Comparison of ENCODE assay signal across 8 cellular contexts in genomic region chr10:15167411-15168295, GRCh38. TPM values are rescaled to one million over a fixed set of nuclear protein-coding genes. Genes with fewer than 3 reads are reported as not detected.
DNase-seq lines count a peak whose midpoint lies in the region; ATAC-seq and TF ChIP-seq lines count a peak whose summit lies in the region.

No MANE protein-coding gene starts in this region.

- H3K4me3 ChIP-seq in NT2/D1 (ENCODE audit: insufficient read length, low read depth), result peak overlapping the region; percentile 73
- peak overlapping the region; percentile 93 to 98 for H3K4me3 ChIP-seq in testis

- no peaks in the 10 kb centered on the region for H3K9me3 Mint-ChIP-seq in activated T-helper 2 cell treated with anti-CD3 and anti-CD28 coated beads, Interferon-gamma antibody, Interleukin-2, Interleukin-4, amounts not matched to agents 10 μg/mL and 5 μg/mL and 100 μg/mL, durations not matched to agents 14 hours and 24 hours and 36 hours
- H3K9me3 Mint-ChIP-seq in nephron, result no peaks in the 10 kb centered on the region

- peak overlapping the region; percentile 98 for H3K4me3 Mint-ChIP-seq in activated T-helper 2 cell treated with anti-CD3 and anti-CD28 coated beads, Interferon-gamma antibody, Interleukin-2, Interleukin-4, amounts not matched to agents 10 μg/mL and 5 μg/mL and 100 μg/mL, durations not matched to agents 14 hours and 24 hours and 36 hours (ENCODE audit: low read depth)
- peak overlapping the region; percentile 95 to 97 (median 96) for H3K4me3 Mint-ChIP-seq in nephron

- H3K4me1 ChIP-seq in NT2/D1 (ENCODE audit: insufficient read depth, insufficient read length) (peaks cover 5% of the 10 kb centered on the region), testis (peaks cover 20% of the 10 kb centered on the region)

- TF ChIP-seq POLR2A in testis (IDR thresholded peaks at IDR 0.05), result no peak

- H3K27ac ChIP-seq in testis, result peak overlapping the region; percentile 86 to 87

- peaks cover 27% of the 10 kb centered on the region for H3K36me3 Mint-ChIP-seq in activated T-helper 2 cell treated with anti-CD3 and anti-CD28 coated beads, Interferon-gamma antibody, Interleukin-2, Interleukin-4, amounts not matched to agents 10 μg/mL and 5 μg/mL and 100 μg/mL, durations not matched to agents 14 hours and 24 hours and 36 hours (ENCODE audit: low read depth)
- no peaks in the 10 kb centered on the region for H3K36me3 Mint-ChIP-seq in nephron (ENCODE audit: low read depth)

- no peaks in the 10 kb centered on the region for H3K9me3 ChIP-seq in NT2/D1 (ENCODE audit: insufficient read depth, low read length)
- no peaks in the 10 kb centered on the region for H3K9me3 ChIP-seq in testis

- DNase-seq in AG08395 (ENCODE audit: low spot score) (peak; percentile 55), NT2/D1 (ENCODE audit: low read depth, low spot score) (peak; percentile 42), fibroblast of the conjunctiva (ENCODE audit: low read depth) (peak; percentile 20), testis (peak; percentile 66)
- DNase-seq in activated T-helper 2 cell treated with anti-CD3 and anti-CD28 coated beads, Interferon-gamma antibody, Interleukin-2, Interleukin-4, amounts not matched to agents 10 μg/mL and 5 μg/mL and 100 μg/mL, durations not matched to agents 14 hours and 24 hours and 36 hours (ENCODE audit: low spot score), result peak; percentile 50

- peak overlapping the region; percentile 95 for H3K27ac Mint-ChIP-seq in activated T-helper 2 cell treated with anti-CD3 and anti-CD28 coated beads, Interferon-gamma antibody, Interleukin-2, Interleukin-4, amounts not matched to agents 10 μg/mL and 5 μg/mL and 100 μg/mL, durations not matched to agents 14 hours and 24 hours and 36 hours
- H3K27ac Mint-ChIP-seq in nephron, result peak overlapping the region; percentile 65 to 84 (median 76)

- H3K27me3 ChIP-seq in NT2/D1 (ENCODE audit: insufficient read depth, insufficient read length) (peaks cover 15% of the 10 kb centered on the region), testis (no peaks in the 10 kb centered on the region)

- TF ChIP-seq CTCF in nephron (IDR thresholded peaks at IDR 0.05; ENCODE audit: unreplicated experiment in 3 of 3), result peak; percentile 52 to 64 (median 63)
- TF ChIP-seq CTCF in testis (IDR thresholded peaks at IDR 0.05), result peak; percentile 15 to 55 (median 23)

- H3K4me1 Mint-ChIP-seq in activated T-helper 2 cell treated with anti-CD3 and anti-CD28 coated beads, Interferon-gamma antibody, Interleukin-2, Interleukin-4, amounts not matched to agents 10 μg/mL and 5 μg/mL and 100 μg/mL, durations not matched to agents 14 hours and 24 hours and 36 hours (ENCODE audit: low read depth), result peaks cover 53% of the 10 kb centered on the region
- peaks cover 45% of the 10 kb centered on the region for H3K4me1 Mint-ChIP-seq in nephron

- no peaks in the 10 kb centered on the region for H3K27me3 Mint-ChIP-seq in activated T-helper 2 cell treated with anti-CD3 and anti-CD28 coated beads, Interferon-gamma antibody, Interleukin-2, Interleukin-4, amounts not matched to agents 10 μg/mL and 5 μg/mL and 100 μg/mL, durations not matched to agents 14 hours and 24 hours and 36 hours (ENCODE audit: low read depth)
- H3K27me3 Mint-ChIP-seq in nephron (ENCODE audit: low read depth), result no peaks in the 10 kb centered on the region

- 2 to 6% methylated on average over 12 to 39 of the region's 55 CpGs for WGBS in testis, 2 donors

- intact Hi-C loops in activated T-helper 2 cell treated with anti-CD3 and anti-CD28 coated beads, Interferon-gamma antibody, Interleukin-2, Interleukin-4, amounts not matched to agents 10 μg/mL and 5 μg/mL and 100 μg/mL, durations not matched to agents 14 hours and 24 hours and 36 hours (cut with micrococcal nuclease), result loop anchor here (1.0 to 5.0 kb wide), 8 partner anchors 21 to 289 kb away; partner anchors contain the start of genes FAM171A1, MEIG1, RPP38 and SUV39H2
- intact Hi-C loops in testis (cut with DNase I; ENCODE audit: low total_unique reads), result no loop called here

- ATAC-seq in GM18858 (IDR thresholded peaks at IDR 0.05; ENCODE audit: unreplicated experiment), result peak; percentile 25
- peak; percentile 45 for ATAC-seq in HG03045 (IDR thresholded peaks at IDR 0.05; ENCODE audit: unreplicated experiment)

- H3K36me3 ChIP-seq in NT2/D1 (ENCODE audit: insufficient read depth, insufficient read length, low read length), result no peaks in the 10 kb centered on the region
- no peaks in the 10 kb centered on the region for H3K36me3 ChIP-seq in testis (ENCODE audit: low read depth, missing control alignments)

- H3K9ac ChIP-seq in NT2/D1 (ENCODE audit: insufficient read length, low read depth), result peak overlapping the region; percentile 84

RNA-seq across cellular contexts. Expression of gene NMT2, which starts 0.8 kb away (rescaled TPM):
- total RNA-seq in activated T-helper 2 cell treated with anti-CD3 and anti-CD28 coated beads, Interferon-gamma antibody, Interleukin-2, Interleukin-4, amounts not matched to agents 10 μg/mL and 5 μg/mL and 100 μg/mL, durations not matched to agents 14 hours and 24 hours and 36 hours, result 34.5 and 37.6 TPM in 2 replicates
- 10 to 100 TPM; 56.6 to 68.3 TPM for total RNA-seq in testis
- polyA plus RNA-seq in testis (ENCODE audit: insufficient read depth, low read depth, low replicate concordance), result 35.8 TPM

Comparison
In these comparisons a context has a peak if more than half of its experiments do, and no peak if none do; other contexts are left out.
1. Peak in every context shown above with its lines: DNase-seq, ATAC-seq, H3K4me3 ChIP-seq and H3K27ac ChIP-seq.